10 cellular contexts compared by ENCODE assay signal in the genomic region with DNA sequence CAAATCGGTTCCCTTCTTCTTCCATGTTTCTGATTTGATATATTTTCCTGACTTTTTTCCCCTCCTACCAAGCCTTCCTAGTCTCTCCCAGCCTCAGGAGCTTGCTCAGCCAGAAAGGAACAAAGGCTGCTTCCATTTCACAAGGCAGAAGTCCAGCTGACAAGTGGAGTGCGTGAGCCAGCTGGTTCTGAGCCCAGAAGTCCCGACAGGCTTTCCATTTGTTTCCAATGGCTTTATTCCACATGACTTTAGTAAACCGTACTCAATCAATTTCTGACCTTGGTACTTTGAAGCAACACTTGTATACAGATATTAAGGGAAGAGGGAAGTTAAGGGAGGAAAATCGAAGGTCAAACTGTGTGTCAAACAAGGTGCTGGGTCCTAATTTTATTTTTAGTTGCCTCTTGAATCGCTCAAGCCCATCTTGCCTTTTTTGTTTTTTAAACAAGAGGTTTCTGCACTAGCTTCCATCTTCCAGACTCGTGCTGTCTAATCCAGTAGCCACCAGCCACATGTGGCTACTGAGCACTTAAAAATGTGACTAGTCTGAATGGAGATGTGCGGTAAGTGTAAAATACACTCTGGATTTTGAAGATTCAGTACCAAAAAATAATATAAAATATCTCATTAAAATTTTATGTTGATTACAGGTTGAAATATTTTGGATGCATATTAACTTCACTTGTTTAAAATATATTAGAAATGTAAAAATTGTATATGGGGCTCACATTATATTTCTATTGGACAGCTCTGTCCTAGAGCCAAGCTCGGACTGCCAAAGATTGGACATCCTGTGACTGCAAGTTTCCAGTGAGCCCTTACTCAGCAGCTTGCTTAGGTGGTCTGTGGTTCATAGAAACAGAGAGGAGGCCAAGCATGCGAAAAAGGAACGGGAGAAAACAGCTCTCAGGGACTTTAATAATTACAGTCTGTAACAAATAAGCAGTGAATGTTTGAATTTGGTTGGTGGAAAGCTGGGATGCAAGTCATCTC. TPM values are rescaled to one million over a fixed set of nuclear protein-coding genes. Genes with fewer than 3 reads are reported as not detected.
DNase-seq lines count a peak whose midpoint lies in the region; ATAC-seq and TF ChIP-seq lines count a peak whose summit lies in the region.
"Had no signal": no experiment of that assay in that cellular context is flagged by ENCODE, and none has a peak within 500 bp of the region (broad histone marks: within the 10 kb centered on the region; RNA-seq: fewer than 3 reads in every experiment).

No MANE protein-coding gene starts in this region.

- H3K27me3 Mint-ChIP-seq in activated naive CD4-positive, alpha-beta T cell treated with anti-CD3 and anti-CD28 coated beads for 36 hours (ENCODE audit: low read depth): no peaks in the 10 kb centered on the region

- TF ChIP-seq POLR2A in vagina (IDR thresholded peaks at IDR 0.05): no peak

- H3K27ac Mint-ChIP-seq in activated naive CD4-positive, alpha-beta T cell treated with anti-CD3 and anti-CD28 coated beads for 36 hours: peak overlapping the region; percentile 65

- intact Hi-C loops in activated naive CD4-positive, alpha-beta T cell treated with anti-CD3 and anti-CD28 coated beads for 36 hours (cut with micrococcal nuclease): no loop called here
- intact Hi-C loops in vagina (cut with DNase I): no loop called here

- no peaks in the 10 kb centered on the region for H3K27me3 ChIP-seq in ectodermal cell (ENCODE audit: control insufficient read depth, insufficient read depth, low read length, poor library complexity, severe bottlenecking)
- no peaks in the 10 kb centered on the region for H3K27me3 ChIP-seq in vagina

- H3K4me3 ChIP-seq in ectodermal cell (ENCODE audit: insufficient read depth, low read depth, low read length) (no peak overlapping the region), vagina (no peak overlapping the region)

- WGBS in ectodermal cell, 2 experiments: 82 to 85% methylated on average over 11 of the region's 11 CpGs

- H3K36me3 ChIP-seq in ectodermal cell (ENCODE audit: control insufficient read depth, insufficient read depth, low read length): no peaks in the 10 kb centered on the region
- peaks cover 0 to 3% of the 10 kb centered on the region in 2 donors for H3K36me3 ChIP-seq in vagina

- H3K27ac ChIP-seq in ectodermal cell (ENCODE audit: insufficient read depth, low read depth, low read length, poor library complexity, severe bottlenecking) (peak overlapping the region; percentile 36), vagina (peak overlapping the region; percentile 30)

- H3K36me3 Mint-ChIP-seq in activated naive CD4-positive, alpha-beta T cell treated with anti-CD3 and anti-CD28 coated beads for 36 hours (ENCODE audit: low read depth): peaks cover 16% of the 10 kb centered on the region

- H3K9me3 ChIP-seq in ectodermal cell (ENCODE audit: control insufficient read depth, low read length): no peaks in the 10 kb centered on the region
- no peaks in the 10 kb centered on the region for H3K9me3 ChIP-seq in vagina

- DNase-seq in activated naive CD4-positive, alpha-beta T cell treated with anti-CD3 and anti-CD28 coated beads for 36 hours: no peak
- no peak for DNase-seq in activated naive CD4-positive, alpha-beta T cell treated with Interleukin-2 at 50 U/mL for 16 hours
- DNase-seq in middle frontal gyrus (ENCODE audit: extremely low spot score, low spot score) (peak; percentile 86), vagina (ENCODE audit: extremely low spot score in 2 of 2) (no peak), GOT3 (lab: John Stamatoyannopoulos, UW) (no peak), NCI-H146 (lab: John Stamatoyannopoulos, UW) (no peak)
- DNase-seq: activated effector memory CD4-positive, alpha-beta T cell treated with anti-CD3 and anti-CD28 coated beads, Interleukin-2, amount 50 U/mL, for 16 hours; stimulated activated CD4-positive, alpha-beta T cell treated with anti-CD3 and anti-CD28 coated beads, Interleukin-12 subunit alpha, Interleukin-12 subunit beta, amount 100 ng/mL, for 4 hours had no signal

- peaks cover 15% of the 10 kb centered on the region for H3K4me1 Mint-ChIP-seq in activated naive CD4-positive, alpha-beta T cell treated with anti-CD3 and anti-CD28 coated beads for 36 hours (ENCODE audit: low read depth)

- no peaks in the 10 kb centered on the region for H3K4me1 ChIP-seq in ectodermal cell (ENCODE audit: control insufficient read depth, insufficient read depth, low read length)
- H3K4me1 ChIP-seq in vagina: peaks cover 5% of the 10 kb centered on the region

- TF ChIP-seq CTCF in vagina (IDR thresholded peaks at IDR 0.05): no peak

- H3K9me3 Mint-ChIP-seq in activated naive CD4-positive, alpha-beta T cell treated with anti-CD3 and anti-CD28 coated beads for 36 hours: no peaks in the 10 kb centered on the region

- no peak overlapping the region for H3K4me3 Mint-ChIP-seq in activated naive CD4-positive, alpha-beta T cell treated with anti-CD3 and anti-CD28 coated beads for 36 hours

- ATAC-seq in GM21737 (IDR thresholded peaks at IDR 0.05; ENCODE audit: unreplicated experiment): no peak

- CTCF ChIA-PET in activated naive CD4-positive, alpha-beta T cell treated with anti-CD3 and anti-CD28 coated beads for 36 hours (lab: Charles Lee): interaction anchor here (0.6 to 1.0 kb wide), 3 partner anchors 17 to 104 kb away, joined by 3 to 6 read pairs (median 3); no protein-coding TSS in a partner anchor

RNA-seq across cellular contexts. Expression of gene WIPF1, which starts 36.0 kb away (rescaled TPM):
- total RNA-seq in activated naive CD4-positive, alpha-beta T cell treated with anti-CD3 and anti-CD28 coated beads for 36 hours: 100 to 1,000 TPM; 167 TPM
- polyA plus RNA-seq in ectodermal cell (2013, experiment 1 of 4): 17.6 TPM
- 20.0 TPM for polyA plus RNA-seq in ectodermal cell (2013, experiment 2 of 4)
- polyA plus RNA-seq in ectodermal cell (2013, experiment 3 of 4): 15.7 TPM
- 17.8 TPM for polyA plus RNA-seq in ectodermal cell (2013, experiment 4 of 4)
- 20.4 TPM for total RNA-seq in vagina
